32 cellular contexts compared by ENCODE assay signal in genomic region chr9:98096091-98096490, GRCh38. TPM values are rescaled to one million over a fixed set of nuclear protein-coding genes. Genes with fewer than 3 reads are reported as not detected.
DNase-seq lines count a peak whose midpoint lies in the region; ATAC-seq and TF ChIP-seq lines count a peak whose summit lies in the region.
"Had no signal": no experiment of that assay in that cellular context is flagged by ENCODE, and none has a peak within 500 bp of the region (broad histone marks: within the 10 kb centered on the region; RNA-seq: fewer than 3 reads in every experiment).

No MANE protein-coding gene starts in this region.

- no peak overlapping the region for H3K4me2 ChIP-seq in mammary epithelial cell (ENCODE audit: insufficient read depth, low read depth, low read length)
- H3K4me2 ChIP-seq: A549 had no signal

- H3K9me3 ChIP-seq in CD4-positive, alpha-beta memory T cell (ENCODE audit: control insufficient read depth in 1 of 2, low read length in 2 of 2) = no peaks in the 10 kb centered on the region
- H3K9me3 ChIP-seq in mammary epithelial cell (replicated peaks; ENCODE audit: insufficient read depth, low read length) = no peaks in the 10 kb centered on the region
- H3K9me3 ChIP-seq: A549, mucosa of descending colon, ovary, SJCRH30 had no signal

- no peak overlapping the region for H2AFZ ChIP-seq in mammary epithelial cell (ENCODE audit: low read depth, low read length)

- H3K27me3 ChIP-seq in CD4-positive, alpha-beta memory T cell (ENCODE audit: insufficient read depth, low read length) = no peaks in the 10 kb centered on the region
- no peaks in the 10 kb centered on the region for H3K27me3 ChIP-seq in mammary epithelial cell (ENCODE audit: insufficient read depth, low read length)
- H3K27me3 ChIP-seq: ovary, SJCRH30 had no signal

- POLR2A ChIA-PET in activated CD4-positive, alpha-beta T cell treated with anti-CD3 and anti-CD28 coated beads for 36 hours (lab: Charles Lee) = no interaction called here
- POLR2A ChIA-PET in CD4-positive, alpha-beta memory T cell (lab: Charles Lee; ENCODE audit: partially characterized antibody) = interaction anchor here (1.0 to 18.2 kb wide), 8 partner anchors 11 to 160 kb away, joined by 3 to 412 read pairs (median 8); partner anchors contain the start of genes TBC1D2 and TRIM14
- POLR2A ChIA-PET in activated CD8-positive, alpha-beta T cell treated with anti-CD3 and anti-CD28 coated beads for 36 hours (lab: Charles Lee) = interaction anchor here (1.0 to 2.3 kb wide), 3 partner anchors 10 to 25 kb away, joined by 3 to 5 read pairs (median 5); no protein-coding TSS in a partner anchor

- CTCF ChIA-PET in activated CD4-positive, alpha-beta T cell treated with anti-CD3 and anti-CD28 coated beads for 36 hours (lab: Charles Lee) = interaction anchor here (0.6 to 1.7 kb wide), 3 partner anchors 96 to 338 kb away, joined by 3 read pairs; partner anchors contain the start of gene CORO2A
- CTCF ChIA-PET in CD4-positive, alpha-beta memory T cell (lab: Charles Lee; ENCODE audit: partially characterized antibody) = interaction anchor here (1.3 to 4.3 kb wide), 5 partner anchors 18 to 23 kb away, joined by 4 to 23 read pairs (median 17); partner anchors contain the start of gene TRIM14
- CTCF ChIA-PET in activated CD8-positive, alpha-beta T cell treated with anti-CD3 and anti-CD28 coated beads for 36 hours (lab: Charles Lee) = interaction anchor here (0.8 to 1.3 kb wide), 3 partner anchors 9 to 97 kb away, joined by 3 to 4 read pairs (median 3); partner anchors contain the start of gene CORO2A
- CTCF ChIA-PET in mammary epithelial cell (lab: Charles Lee; ENCODE audit: low non-redundant PET) = no interaction called here

- peaks cover 72% of the 10 kb centered on the region for H3K4me1 ChIP-seq in CD4-positive, alpha-beta memory T cell (ENCODE audit: insufficient read depth, low read length)
- H3K4me1 ChIP-seq in mammary epithelial cell (ENCODE audit: insufficient read depth, low read length) = no peaks in the 10 kb centered on the region
- H3K4me1 ChIP-seq: A549, SJCRH30 had no signal

- H3K27me3 Mint-ChIP-seq in activated CD4-positive, alpha-beta T cell treated with anti-CD3 and anti-CD28 coated beads for 36 hours = no peaks in the 10 kb centered on the region
- no peaks in the 10 kb centered on the region for H3K27me3 Mint-ChIP-seq in CD4-positive, alpha-beta memory T cell
- H3K27me3 Mint-ChIP-seq in activated CD8-positive, alpha-beta T cell treated with anti-CD3 and anti-CD28 coated beads for 36 hours = no peaks in the 10 kb centered on the region
- peaks cover 3% of the 10 kb centered on the region for H3K27me3 Mint-ChIP-seq in neural crest cell (ENCODE audit: low read depth)

- H3K79me2 ChIP-seq in mammary epithelial cell (ENCODE audit: insufficient read depth, low read length) = no peaks in the 10 kb centered on the region

- no peak for ATAC-seq in activated CD4-positive, alpha-beta T cell treated with anti-CD3 and anti-CD28 coated beads for 36 hours
- no peak for ATAC-seq in activated CD8-positive, alpha-beta T cell treated with anti-CD3 and anti-CD28 coated beads for 36 hours
- ATAC-seq: A549, GM12878, left cardiac atrium, mucosa of descending colon had no signal

- 100% methylated on average over 3 of the region's 5 CpGs for WGBS in mammary epithelial cell (ENCODE audit: low coverage, missing lambda C conversion rate)

- peaks cover 35% of the 10 kb centered on the region for H3K36me3 ChIP-seq in CD4-positive, alpha-beta memory T cell (ENCODE audit: insufficient read depth, low read length)
- H3K36me3 ChIP-seq in mammary epithelial cell (ENCODE audit: insufficient read depth, low read length) = peaks cover 2% of the 10 kb centered on the region
- H3K36me3 ChIP-seq: ovary, SJCRH30 had no signal

- H3K4me3 Mint-ChIP-seq in activated CD4-positive, alpha-beta T cell treated with anti-CD3 and anti-CD28 coated beads for 36 hours = no peak overlapping the region
- peak overlapping the region in 1 of 8 donors; percentile 65 for H3K4me3 Mint-ChIP-seq in CD4-positive, alpha-beta memory T cell
- no peak overlapping the region for H3K4me3 Mint-ChIP-seq in activated CD8-positive, alpha-beta T cell treated with anti-CD3 and anti-CD28 coated beads for 36 hours
- H3K4me3 Mint-ChIP-seq in neural crest cell = no peak overlapping the region
- H3K4me3 Mint-ChIP-seq: HFFc6, immature natural killer cell, nephron, type B pancreatic cell had no signal

- no peaks in the 10 kb centered on the region for H3K9me3 Mint-ChIP-seq in activated CD4-positive, alpha-beta T cell treated with anti-CD3 and anti-CD28 coated beads for 36 hours (ENCODE audit: low read depth)
- H3K9me3 Mint-ChIP-seq in CD4-positive, alpha-beta memory T cell = no peaks in the 10 kb centered on the region
- no peaks in the 10 kb centered on the region for H3K9me3 Mint-ChIP-seq in activated CD8-positive, alpha-beta T cell treated with anti-CD3 and anti-CD28 coated beads for 36 hours
- no peaks in the 10 kb centered on the region for H3K9me3 Mint-ChIP-seq in neural crest cell
- H3K9me3 Mint-ChIP-seq: HFFc6, immature natural killer cell, nephron, type B pancreatic cell had no signal

- H3K36me3 Mint-ChIP-seq in activated CD4-positive, alpha-beta T cell treated with anti-CD3 and anti-CD28 coated beads for 36 hours (ENCODE audit: low read depth) = peaks cover 46% of the 10 kb centered on the region
- peaks cover 61 to 67% of the 10 kb centered on the region in 2 donors for H3K36me3 Mint-ChIP-seq in CD4-positive, alpha-beta memory T cell
- H3K36me3 Mint-ChIP-seq in activated CD8-positive, alpha-beta T cell treated with anti-CD3 and anti-CD28 coated beads for 36 hours (ENCODE audit: low read depth) = peaks cover 57% of the 10 kb centered on the region
- H3K36me3 Mint-ChIP-seq in neural crest cell (ENCODE audit: low read depth) = no peaks in the 10 kb centered on the region
- H3K36me3 Mint-ChIP-seq: type B pancreatic cell had no signal

- no peak overlapping the region for H3K27ac ChIP-seq in CD4-positive, alpha-beta memory T cell (ENCODE audit: low read depth, low read length)
- no peak overlapping the region for H3K27ac ChIP-seq in mammary epithelial cell (ENCODE audit: insufficient read depth, low read depth, low read length)
- H3K27ac ChIP-seq: A549, ovary, SJCRH30 had no signal

- in situ Hi-C loops in mammary epithelial cell (cut with MboI; ENCODE audit: low sequenced_read_pairs in 2 of 2) = no loop called here
- in situ Hi-C loops in KBM-7 (cut with MboI; ENCODE audit: low pct_unique_long_range_greater_than_20kb, low sequenced_read_pairs) = no loop called here

- H3K4me1 Mint-ChIP-seq in activated CD4-positive, alpha-beta T cell treated with anti-CD3 and anti-CD28 coated beads for 36 hours = peaks cover 50% of the 10 kb centered on the region
- peaks cover 49 to 86% (median 69%) of the 10 kb centered on the region in 4 donors for H3K4me1 Mint-ChIP-seq in CD4-positive, alpha-beta memory T cell
- peaks cover 40% of the 10 kb centered on the region for H3K4me1 Mint-ChIP-seq in activated CD8-positive, alpha-beta T cell treated with anti-CD3 and anti-CD28 coated beads for 36 hours (ENCODE audit: low read depth)
- no peaks in the 10 kb centered on the region for H3K4me1 Mint-ChIP-seq in neural crest cell

- H3K27ac Mint-ChIP-seq in activated CD4-positive, alpha-beta T cell treated with anti-CD3 and anti-CD28 coated beads for 36 hours = peak overlapping the region; percentile 1
- peak overlapping the region; percentile 74 to 91 (median 89) for H3K27ac Mint-ChIP-seq in CD4-positive, alpha-beta memory T cell
- peak overlapping the region; percentile 54 for H3K27ac Mint-ChIP-seq in activated CD8-positive, alpha-beta T cell treated with anti-CD3 and anti-CD28 coated beads for 36 hours
- H3K27ac Mint-ChIP-seq in neural crest cell (ENCODE audit: unreplicated experiment) = peak overlapping the region; percentile 57
- H3K27ac Mint-ChIP-seq: HFFc6, nephron, type B pancreatic cell had no signal

- no peak overlapping the region for H3K4me3 ChIP-seq in CD4-positive, alpha-beta memory T cell (ENCODE audit: low read length in 2 of 2)
- H3K4me3 ChIP-seq in mammary epithelial cell (replicated peaks in 1 of 3; ENCODE audit: insufficient read depth in 1 of 3, low read depth in 2 of 3, low read length in 3 of 3) = no peak overlapping the region
- H3K4me3 ChIP-seq: A549, GM12878, lung, mucosa of descending colon, ovary, SJCRH30 had no signal

- intact Hi-C loops in activated CD4-positive, alpha-beta T cell treated with anti-CD3 and anti-CD28 coated beads for 36 hours (cut with DNase I, micrococcal nuclease) = no loop called here
- intact Hi-C loops in CD4-positive, alpha-beta memory T cell (cut with micrococcal nuclease) = no loop called here
- intact Hi-C loops in activated CD8-positive, alpha-beta T cell treated with anti-CD3 and anti-CD28 coated beads for 36 hours (cut with micrococcal nuclease) = no loop called here
- intact Hi-C loops in mammary epithelial cell (cut with micrococcal nuclease) = no loop called here

- H4K20me1 ChIP-seq in mammary epithelial cell (ENCODE audit: insufficient read depth, low read length) = no peaks in the 10 kb centered on the region

- DNase-seq in activated CD4-positive, alpha-beta T cell treated with anti-CD3 and anti-CD28 coated beads for 36 hours = no peak
- DNase-seq in activated CD4-positive, alpha-beta T cell treated with anti-CD3 and anti-CD28 coated beads, Interleukin-2, amount 50 U/mL, for 4 hours = no peak
- DNase-seq in CD4-positive, alpha-beta memory T cell = no peak
- no peak for DNase-seq in activated CD8-positive, alpha-beta T cell treated with anti-CD3 and anti-CD28 coated beads for 36 hours
- DNase-seq in neural crest cell (ENCODE audit: low read depth, low spot score) = no peak
- no peak for DNase-seq in mammary epithelial cell
- DNase-seq in KBM-7 = no peak
- no peak for DNase-seq in NCI-H446 (lab: John Stamatoyannopoulos, UW)
- DNase-seq: activated CD4-positive, alpha-beta T cell treated with anti-CD3 and anti-CD28 coated beads for 1 hour; caudate nucleus; cortex of kidney; DMS 273 treated with DMSO at 0.1 percent for 48 hours; effector memory CD4-positive, alpha-beta T cell; erythroblast; GOT3; HFFc6; immature natural killer cell; IMR-90; left cardiac atrium; mucosa of descending colon; NCI-H1092 treated with DMSO at 0.1 percent for 48 hours; NCI-H187; ovary; RPMI8226; SJCRH30; stimulated activated CD4-positive, alpha-beta T cell treated with anti-CD3 and anti-CD28 coated beads, Interleukin-15, amount 100 ng/mL, for 24 hours; stimulated activated CD4-positive, alpha-beta T cell treated with anti-CD3 and anti-CD28 coated beads, Interleukin-4, amount 100 ng/mL, for 4 hours had no signal

- dilution Hi-C loops in mammary epithelial cell (cut with HindIII; ENCODE audit: low sequenced_read_pairs) = no loop called here

- H3K9ac ChIP-seq in mammary epithelial cell (ENCODE audit: insufficient read depth, low read length) = no peak overlapping the region

- TF ChIP-seq CTCF in activated CD8-positive, alpha-beta T cell treated with anti-CD3 and anti-CD28 coated beads for 36 hours (IDR thresholded peaks at IDR 0.05) = no peak
- TF ChIP-seq CTCF in neural crest cell (conservative IDR thresholded peaks at IDR 0.05) = no peak
- no peak for TF ChIP-seq CTCF in mammary epithelial cell (conservative IDR thresholded peaks at IDR 0.05 in 1 of 2, IDR thresholded peaks at IDR 0.05 in 1 of 2; ENCODE audit: extremely low read depth in 1 of 2, insufficient read depth in 1 of 2, low read depth in 1 of 2, low read length in 2 of 2)

- BruUV-seq in mammary epithelial cell (replicated peaks; lab: Mats Ljungman, UMichigan) = no TSS peak

RNA-seq across cellular contexts. Expression of gene TRIM14, which starts 22.9 kb away (rescaled TPM):
- total RNA-seq in activated CD4-positive, alpha-beta T cell treated with anti-CD3 and anti-CD28 coated beads for 36 hours = 10 to 100 TPM; 54.6 to 59.6 TPM
- 10 to 100 TPM; 86.1 to 86.2 TPM for total RNA-seq in CD4-positive, alpha-beta memory T cell
- 10 to 100 TPM; 41.4 to 84.7 TPM for polyA plus RNA-seq in CD4-positive, alpha-beta memory T cell
- total RNA-seq in activated CD8-positive, alpha-beta T cell treated with anti-CD3 and anti-CD28 coated beads for 36 hours = 10 to 100 TPM; 39.6 to 41.8 TPM
- total RNA-seq in neural crest cell (10.2 and 11.2 TPM in 2 replicates), mammary epithelial cell (10 to 100 TPM; 11.3 to 17.6 TPM)
- 14.6 TPM for polyA plus RNA-seq in mammary epithelial cell
- polyA minus RNA-seq in mammary epithelial cell = 38.8 TPM

RNA-seq across cellular contexts. Expression of gene NANS, which starts 39.6 kb away (rescaled TPM):
- 10 to 100 TPM; 45.9 to 47.7 TPM for total RNA-seq in activated CD4-positive, alpha-beta T cell treated with anti-CD3 and anti-CD28 coated beads for 36 hours
- 10 to 100 TPM; 22.1 to 23.2 TPM for total RNA-seq in CD4-positive, alpha-beta memory T cell
- 10 to 100 TPM; 34.6 to 55.3 TPM for polyA plus RNA-seq in CD4-positive, alpha-beta memory T cell
- 10 to 100 TPM; 51.2 to 51.8 TPM for total RNA-seq in activated CD8-positive, alpha-beta T cell treated with anti-CD3 and anti-CD28 coated beads for 36 hours
- total RNA-seq in neural crest cell (39.6 and 40.9 TPM in 2 replicates), mammary epithelial cell (10 to 100 TPM; 44.7 to 52.4 TPM)
- polyA plus RNA-seq in mammary epithelial cell = 69.6 TPM
- 39.5 TPM for polyA minus RNA-seq in mammary epithelial cell

Comparison
In these comparisons a context has a peak if more than half of its experiments do, and no peak if none do; other contexts are left out.
1. H3K27ac Mint-ChIP-seq: peak in every context shown above with its lines; median percentile 89 in CD4-positive, alpha-beta memory T cell; 57 in neural crest cell; 54 in activated CD8-positive, alpha-beta T cell treated with anti-CD3 and anti-CD28 coated beads for 36 hours; 1 in activated CD4-positive, alpha-beta T cell treated with anti-CD3 and anti-CD28 coated beads for 36 hours.